ENCODE assay signal across 29 cellular contexts in genomic region chrX:8629871-8630270, GRCh38.
DNase-seq lines count a peak whose midpoint lies in the region; ATAC-seq, FAIRE-seq and TF ChIP-seq lines count a peak whose summit lies in the region.
"Had no signal": no experiment of that assay in that cellular context is flagged by ENCODE, and none has a peak within 500 bp of the region (broad histone marks: within the 10 kb centered on the region; RNA-seq: fewer than 3 reads in every experiment).

No MANE protein-coding gene starts in this region.

- WGBS in IMR-90 (ENCODE audit: extremely low coverage in 2 of 2, insufficient read length in 1 of 2), 2 experiments: no CpG with 5 or more reads among the region's 7 CpGs
- no CpG with 5 or more reads among the region's 7 CpGs for WGBS in trophoblast cell (ENCODE audit: extremely low coverage, insufficient coverage, insufficient read length)

- CTCF ChIA-PET in IMR-90 (lab: Yijun Ruan, JAX): no interaction called here
- CTCF ChIA-PET in endothelial cell of umbilical vein (lab: Charles Lee): no interaction called here

- no peak overlapping the region for H3K4me3 ChIP-seq in IMR-90 (ENCODE audit: insufficient read depth, low read depth, low read length)
- no peak overlapping the region for H3K4me3 ChIP-seq in adipocyte (ENCODE audit: low read length)
- H3K4me3 ChIP-seq in endothelial cell of umbilical vein (replicated peaks in 1 of 3; ENCODE audit: insufficient read depth in 1 of 3, low read depth in 1 of 3, low read length in 3 of 3): no peak overlapping the region
- H3K4me3 ChIP-seq in trophoblast cell (ENCODE audit: low read depth, low read length): no peak overlapping the region
- no peak overlapping the region for H3K4me3 ChIP-seq in BE2C (ENCODE audit: low read depth, low read length)
- H3K4me3 ChIP-seq: dorsolateral prefrontal cortex, GM23338, neural progenitor cell, right atrium auricular region, upper lobe of right lung had no signal

- H3K18ac ChIP-seq in IMR-90 (ENCODE audit: low read depth, low read length) (no peak overlapping the region), trophoblast cell (ENCODE audit: low read length) (no peak overlapping the region)

- H4K8ac ChIP-seq in IMR-90 (ENCODE audit: low read depth in 2 of 2, low read length in 2 of 2) (no peak overlapping the region), trophoblast cell (ENCODE audit: low read depth, low read length) (no peak overlapping the region)

- no peak overlapping the region for H2AK9ac ChIP-seq in IMR-90 (replicated peaks; ENCODE audit: low read depth, low read length, poor library complexity)

- H4K5ac ChIP-seq in IMR-90 (ENCODE audit: low read depth, low read length): no peak overlapping the region

- TF ChIP-seq CTCF in IMR-90 (conservative IDR thresholded peaks at IDR 0.05; ENCODE audit: low read depth, low read length): no peak
- TF ChIP-seq CTCF in endothelial cell of umbilical vein (IDR thresholded peaks at IDR 0.05; ENCODE audit: extremely low read depth in 1 of 2, insufficient read depth in 1 of 2, low read depth in 1 of 2, low read length in 2 of 2): no peak
- no peak for TF ChIP-seq CTCF in BE2C (IDR thresholded peaks at IDR 0.05; ENCODE audit: low read depth, low read length)

- H3K27ac ChIP-seq in IMR-90 (ENCODE audit: insufficient read depth, low read length) (no peak overlapping the region), endothelial cell of umbilical vein (ENCODE audit: insufficient read depth, low read depth, low read length) (no peak overlapping the region), trophoblast cell (ENCODE audit: low read depth, low read length) (no peak overlapping the region)
- H3K27ac ChIP-seq: dorsolateral prefrontal cortex, neural progenitor cell, right atrium auricular region, upper lobe of right lung, VCaP had no signal

- POLR2A ChIA-PET in IMR-90 (lab: Charles Lee; ENCODE audit: unreplicated experiment): no interaction called here
- POLR2A ChIA-PET in endothelial cell of umbilical vein (lab: Charles Lee): no interaction called here

- H3K79me2 ChIP-seq in endothelial cell of umbilical vein (ENCODE audit: control insufficient read depth, insufficient read depth, low read length) (no peaks in the 10 kb centered on the region), trophoblast cell (ENCODE audit: control insufficient read depth, insufficient read depth, low read length, poor library complexity) (no peaks in the 10 kb centered on the region)

- H3K23ac ChIP-seq in IMR-90 (ENCODE audit: low read depth, low read length) (no peak overlapping the region), trophoblast cell (ENCODE audit: low read length) (no peak overlapping the region)

- H4K91ac ChIP-seq in IMR-90 (ENCODE audit: insufficient read depth, low read depth, low read length) (no peak overlapping the region), trophoblast cell (ENCODE audit: low read depth, low read length) (no peak overlapping the region)

- in situ Hi-C loops in IMR-90 (cut with MboI; ENCODE audit: low sequenced_read_pairs): no loop called here

- no peaks in the 10 kb centered on the region for H3K4me1 ChIP-seq in IMR-90 (ENCODE audit: control insufficient read depth, insufficient read depth, low read length)
- no peaks in the 10 kb centered on the region for H3K4me1 ChIP-seq in adipocyte (ENCODE audit: control insufficient read depth, insufficient read depth, low read length)
- H3K4me1 ChIP-seq in endothelial cell of umbilical vein (ENCODE audit: control insufficient read depth, extremely low read depth, insufficient read depth, low read length): no peaks in the 10 kb centered on the region
- no peaks in the 10 kb centered on the region for H3K4me1 ChIP-seq in trophoblast cell (ENCODE audit: control insufficient read depth in 1 of 2, insufficient read depth in 2 of 2, low read length in 2 of 2)
- no peaks in the 10 kb centered on the region for H3K4me1 ChIP-seq in BE2C
- H3K4me1 ChIP-seq: right atrium auricular region, upper lobe of right lung had no signal

- TF ChIP-seq RAD21 in IMR-90 (IDR thresholded peaks at IDR 0.05; ENCODE audit: low read length): no peak

- ATAC-seq in IMR-90 (ENCODE audit: low read depth) (no peak), GM18520 (IDR thresholded peaks at IDR 0.05; ENCODE audit: unreplicated experiment) (no peak), GM21576 (IDR thresholded peaks at IDR 0.05; ENCODE audit: unreplicated experiment) (no peak)
- ATAC-seq: GM23338, left ventricle myocardium superior, upper lobe of right lung had no signal

- H3K27me3 ChIP-seq in IMR-90 (ENCODE audit: control insufficient read depth, insufficient read depth, low read length): no peaks in the 10 kb centered on the region
- H3K27me3 ChIP-seq in adipocyte (replicated peaks; ENCODE audit: control insufficient read depth, insufficient read depth, low read length): no peaks in the 10 kb centered on the region
- no peaks in the 10 kb centered on the region for H3K27me3 ChIP-seq in endothelial cell of umbilical vein (ENCODE audit: control insufficient read depth in 2 of 2, insufficient read depth in 2 of 2, low read length in 2 of 2)
- no peaks in the 10 kb centered on the region for H3K27me3 ChIP-seq in trophoblast cell (ENCODE audit: insufficient read depth, low read length)
- H3K27me3 ChIP-seq in BE2C: no peaks in the 10 kb centered on the region
- H3K27me3 ChIP-seq: neural progenitor cell, right atrium auricular region, upper lobe of right lung had no signal

- no peaks in the 10 kb centered on the region for H3K36me3 ChIP-seq in IMR-90 (ENCODE audit: control insufficient read depth, insufficient read depth, low read length)
- H3K36me3 ChIP-seq in adipocyte (ENCODE audit: control insufficient read depth, insufficient read depth, low read length, severe bottlenecking): no peaks in the 10 kb centered on the region
- H3K36me3 ChIP-seq in endothelial cell of umbilical vein (ENCODE audit: control insufficient read depth in 2 of 2, extremely low read depth in 1 of 2, insufficient read depth in 2 of 2, low read length in 2 of 2): no peaks in the 10 kb centered on the region
- H3K36me3 ChIP-seq in trophoblast cell (ENCODE audit: control insufficient read depth in 1 of 2, insufficient read depth in 2 of 2, low read length in 2 of 2): no peaks in the 10 kb centered on the region
- H3K36me3 ChIP-seq in BE2C: no peaks in the 10 kb centered on the region
- H3K36me3 ChIP-seq: neural progenitor cell, right atrium auricular region, upper lobe of right lung had no signal

- H3K14ac ChIP-seq in IMR-90 (replicated peaks; ENCODE audit: low read depth, low read length): no peak overlapping the region
- H3K14ac ChIP-seq in trophoblast cell (ENCODE audit: low read length): no peak overlapping the region

- H3K9me1 ChIP-seq in IMR-90 (ENCODE audit: insufficient read depth, low read length) (no peaks in the 10 kb centered on the region), endothelial cell of umbilical vein (replicated peaks; ENCODE audit: control insufficient read depth, extremely low read depth, insufficient read depth, low read length) (no peaks in the 10 kb centered on the region)

- no peak overlapping the region for H2AK5ac ChIP-seq in IMR-90 (ENCODE audit: low read depth, low read length)
- no peak overlapping the region for H2AK5ac ChIP-seq in trophoblast cell (ENCODE audit: low read length)

- no peak overlapping the region for H2BK12ac ChIP-seq in trophoblast cell (ENCODE audit: low read length)

- no peak overlapping the region for H2BK5ac ChIP-seq in IMR-90 (ENCODE audit: low read depth, low read length, poor library complexity, severe bottlenecking)
- no peak overlapping the region for H2BK5ac ChIP-seq in trophoblast cell (ENCODE audit: low read depth, low read length, poor library complexity)

- no peak overlapping the region for H2BK15ac ChIP-seq in IMR-90 (ENCODE audit: low read depth, low read length)

- H4K20me1 ChIP-seq in IMR-90 (ENCODE audit: insufficient read depth, low read length): no peaks in the 10 kb centered on the region
- no peaks in the 10 kb centered on the region for H4K20me1 ChIP-seq in endothelial cell of umbilical vein (replicated peaks; ENCODE audit: control insufficient read depth, extremely low read depth, insufficient read depth, low read length)

- peak; percentile 4 for DNase-seq in IMR-90
- DNase-seq in adipocyte (ENCODE audit: low read depth): peak; percentile 1
- DNase-seq in endothelial cell of umbilical vein (ENCODE audit: low read depth, low spot score): peak; percentile 10
- DNase-seq in trophoblast cell: peak; percentile 66 to 70
- no peak for DNase-seq in BE2C
- DNase-seq: activated CD4-positive, alpha-beta T cell treated with anti-CD3 and anti-CD28 coated beads for 48 hours; activated CD8-positive, alpha-beta memory T cell treated with anti-CD3 and anti-CD28 coated beads for 24 hours; aorta; DMS79 treated with DMSO at 0.1 percent for 48 hours; dorsolateral prefrontal cortex; glutamatergic neuron; islet precursor cell; left ventricle myocardium superior; NCI-H1048; NCI-H187 treated with DMSO at 0.1 percent for 48 hours; NCI-H2171; NCI-H526; OCI-M1; posterior cingulate gyrus; SHP77; small intestine; stimulated activated naive CD4-positive, alpha-beta T cell; upper lobe of right lung had no signal

- H3K9me3 ChIP-seq in IMR-90 (ENCODE audit: control insufficient read depth, insufficient read depth, low read length) (peaks cover 5% of the 10 kb centered on the region; the same call in 1 of the 2 replicates), adipocyte (ENCODE audit: control insufficient read depth, low read length) (no peaks in the 10 kb centered on the region), endothelial cell of umbilical vein (replicated peaks; ENCODE audit: control insufficient read depth, insufficient read depth, low read length) (no peaks in the 10 kb centered on the region), trophoblast cell (ENCODE audit: insufficient read depth, low read depth, low read length) (no peaks in the 10 kb centered on the region), BE2C (no peaks in the 10 kb centered on the region)
- H3K9me3 ChIP-seq: right atrium auricular region, upper lobe of right lung had no signal

- no peak overlapping the region for H3K9ac ChIP-seq in IMR-90 (ENCODE audit: low read depth, low read length)
- no peak overlapping the region for H3K9ac ChIP-seq in adipocyte (ENCODE audit: low read length)
- H3K9ac ChIP-seq in endothelial cell of umbilical vein (replicated peaks; ENCODE audit: extremely low read depth, insufficient read depth, low read length): no peak overlapping the region
- no peak overlapping the region for H3K9ac ChIP-seq in trophoblast cell (ENCODE audit: low read length)
- H3K9ac ChIP-seq: neural progenitor cell had no signal

- H2BK120ac ChIP-seq in IMR-90 (ENCODE audit: low read depth, low read length): no peak overlapping the region
- H2BK120ac ChIP-seq in trophoblast cell (ENCODE audit: insufficient read depth, low read length, poor library complexity): no peak overlapping the region

- no peak overlapping the region for H3K4me2 ChIP-seq in IMR-90 (ENCODE audit: low read depth, low read length)
- no peak overlapping the region for H3K4me2 ChIP-seq in endothelial cell of umbilical vein (ENCODE audit: insufficient read depth, low read length)
- H3K4me2 ChIP-seq in trophoblast cell (ENCODE audit: low read length): no peak overlapping the region
- H3K4me2 ChIP-seq: GM23338, neural progenitor cell had no signal

- dilution Hi-C loops in IMR-90 (cut with HindIII; ENCODE audit: low sequenced_read_pairs, unreplicated experiment): no loop called here
- dilution Hi-C loops in endothelial cell of umbilical vein (cut with MboI; ENCODE audit: extremely low pct_ligation_motif_present, low sequenced_read_pairs): no loop called here

- no peak overlapping the region for H4K12ac ChIP-seq in trophoblast cell (ENCODE audit: low read depth, low read length)

- H3K4ac ChIP-seq in IMR-90 (ENCODE audit: low read depth, low read length) (no peak overlapping the region), trophoblast cell (ENCODE audit: low read depth, low read length) (no peak overlapping the region)

- no peak overlapping the region for H3K56ac ChIP-seq in IMR-90 (ENCODE audit: extremely low read depth, insufficient read depth, low read length)

- H3K79me1 ChIP-seq in IMR-90 (ENCODE audit: low read depth in 1 of 2, low read length in 2 of 2) (no peaks in the 10 kb centered on the region), trophoblast cell (ENCODE audit: low read length) (no peaks in the 10 kb centered on the region)

- intact Hi-C loops in IMR-90 (cut with micrococcal nuclease) (no loop called here), endothelial cell of umbilical vein (cut with micrococcal nuclease) (no loop called here)

- no TSS peak for BruUV-seq in IMR-90 (replicated peaks; lab: Mats Ljungman, UMichigan)
- BruUV-seq in endothelial cell of umbilical vein (replicated peaks; lab: Mats Ljungman, UMichigan): no TSS peak

- H2BK20ac ChIP-seq in IMR-90 (ENCODE audit: low read depth, low read length): no peak overlapping the region

- no peak for TF ChIP-seq POLR2A in IMR-90 (IDR thresholded peaks at IDR 0.05; ENCODE audit: low read depth, low read length)
- no peak for TF ChIP-seq POLR2A in endothelial cell of umbilical vein (IDR thresholded peaks at IDR 0.05; ENCODE audit: low read depth, low read length)

- H2AFZ ChIP-seq in IMR-90 (replicated peaks; ENCODE audit: low read length, poor library complexity) (no peak overlapping the region), endothelial cell of umbilical vein (ENCODE audit: low read depth, low read length) (no peak overlapping the region), trophoblast cell (ENCODE audit: insufficient read depth, low read length, poor library complexity) (no peak overlapping the region)
- H2AFZ ChIP-seq: GM23338, neural progenitor cell had no signal

- FAIRE-seq in endothelial cell of umbilical vein (lab: Jason Lieb, UNC): no peak
- FAIRE-seq: small intestine had no signal
